In genomic region chr3:181710581-181711255, GRCh38 we compare ENCODE assay signal across 11 cellular contexts. TPM values are rescaled to one million over a fixed set of nuclear protein-coding genes. Genes with fewer than 3 reads are reported as not detected.
DNase-seq lines count a peak whose midpoint lies in the region; ATAC-seq, FAIRE-seq and TF ChIP-seq lines count a peak whose summit lies in the region.
"Had no signal": no experiment of that assay in that cellular context is flagged by ENCODE, and none has a peak within 500 bp of the region (broad histone marks: within the 10 kb centered on the region; RNA-seq: fewer than 3 reads in every experiment).

No MANE protein-coding gene starts in this region.

- H3K36me3 ChIP-seq in Caco-2 (ENCODE audit: control insufficient read depth, insufficient read depth, low read length) (no peaks in the 10 kb centered on the region), MM.1S (replicated peaks; ENCODE audit: insufficient read depth, low read length) (no peaks in the 10 kb centered on the region), HepG2 (replicated peaks in 1 of 2; ENCODE audit: control insufficient read depth in 1 of 2, insufficient read depth in 2 of 2, low read length in 2 of 2) (no peaks in the 10 kb centered on the region), brain microvascular endothelial cell (replicated peaks) (no peaks in the 10 kb centered on the region)

- 76% methylated on average over 24 of the region's 26 CpGs for WGBS in HepG2 (ENCODE audit: low lambda C conversion rate)

- FAIRE-seq in HepG2 (lab: Jason Lieb, UNC), result no peak
- FAIRE-seq: D721Med had no signal

- H3K4me3 ChIP-seq in Caco-2 (ENCODE audit: low read depth, low read length) (no peak overlapping the region), MM.1S (ENCODE audit: low read length) (peak overlapping the region; percentile 54), HepG2 (replicated peaks in 1 of 3; ENCODE audit: insufficient read depth in 1 of 3, low read depth in 2 of 3, low read length in 3 of 3) (no peak overlapping the region), brain microvascular endothelial cell (ENCODE audit: low read depth, low read length) (no peak overlapping the region)

- H3K27me3 ChIP-seq in Caco-2 (replicated peaks; ENCODE audit: control insufficient read depth, insufficient read depth, low read length) (no peaks in the 10 kb centered on the region), MM.1S (replicated peaks; ENCODE audit: insufficient read depth, low read length) (no peaks in the 10 kb centered on the region), HepG2 (ENCODE audit: control insufficient read depth in 1 of 2, insufficient read depth in 2 of 2, low read length in 2 of 2) (peaks cover 4 to 45% of the 10 kb centered on the region in 2 experiments; a peak in 3 of 5 replicates), brain microvascular endothelial cell (replicated peaks) (peaks cover 58% of the 10 kb centered on the region)

- DNase-seq in Caco-2 (no peak), MM.1S (peak; percentile 39), astrocyte of the hippocampus (ENCODE audit: low read depth, low spot score) (peak; percentile 83), HepG2 (ENCODE audit: low spot score) (no peak), brain microvascular endothelial cell (no peak), amniotic stem cell (lab: John Stamatoyannopoulos, UW) (no peak), NCI-H226 (no peak)
- no peak for DNase-seq in stimulated activated naive CD4-positive, alpha-beta T cell treated with Interleukin-2 at 50 U/mL for 16 hours (lab: John Stamatoyannopoulos, UW)

- H3K4me2 ChIP-seq in MM.1S (ENCODE audit: low read depth, low read length) (peak overlapping the region; percentile 78), HepG2 (ENCODE audit: low read depth, low read length) (peak overlapping the region; percentile 47; the same call in 1 of the 2 replicates)

- TF ChIP-seq EP300 in HepG2 (IDR thresholded peaks at IDR 0.05; ENCODE audit: low read depth in 2 of 2, low read length in 2 of 2), result no peak
- no peak for TF ChIP-seq EP300 in HepG2 (CRISPR knock-in tag; IDR thresholded peaks at IDR 0.05; ENCODE audit: borderline replicate concordance)

- POLR2A ChIA-PET in Caco-2 (lab: Charles Lee), result no interaction called here
- POLR2A ChIA-PET in HepG2 (lab: Yijun Ruan, JAX), result no interaction called here

- in situ Hi-C loops in HepG2 (cut with HindIII; ENCODE audit: extremely low pct_ligation_motif_present, low pct_unique_long_range_greater_than_20kb) (loop anchor here (25.0 kb wide), 1 partner anchor 777 kb away; no protein-coding TSS in a partner anchor), brain microvascular endothelial cell (cut with HindIII; ENCODE audit: low pct_ligation_motif_present, low sequenced_read_pairs) (loop anchor here (25.0 kb wide), 1 partner anchor 552 kb away; no protein-coding TSS in a partner anchor)

- H3K4me1 ChIP-seq in Caco-2 (peaks cover 16% of the 10 kb centered on the region), MM.1S (ENCODE audit: low read length) (peaks cover 7% of the 10 kb centered on the region), HepG2 (ENCODE audit: insufficient read depth, low read length) (peaks cover 11% of the 10 kb centered on the region; the same call in 1 of the 2 replicates)

- peaks cover 6% of the 10 kb centered on the region for H3K36me3 Mint-ChIP-seq in Caco-2 (ENCODE audit: insufficient read depth, unreplicated experiment)

- ATAC-seq in HepG2, result peak; percentile 17

- peaks cover 8% of the 10 kb centered on the region for H3K4me1 Mint-ChIP-seq in Caco-2 (ENCODE audit: low read depth, unreplicated experiment)

- H4K20me1 ChIP-seq in MM.1S (ENCODE audit: insufficient read depth, low read length) (no peaks in the 10 kb centered on the region), HepG2 (ENCODE audit: insufficient read depth, low read length) (no peaks in the 10 kb centered on the region)

- H3F3A ChIP-seq in MM.1S (ENCODE audit: insufficient read depth, low read length), result peaks cover 27% of the 10 kb centered on the region

- CTCF ChIA-PET in Caco-2 (lab: Charles Lee) (interaction anchor here (0.6 to 1.3 kb wide), 3 partner anchors 8 to 454 kb away, joined by 3 to 4 read pairs (median 3); no protein-coding TSS in a partner anchor), HepG2 (lab: Yijun Ruan, JAX; ENCODE audit: low intra/inter-chr PET ratio, low total read pairs) (interaction anchor here (1.3 to 2.5 kb wide), 4 partner anchors 547 to 973 kb away, joined by 5 to 23 read pairs (median 6); no protein-coding TSS in a partner anchor)

- H3K79me2 ChIP-seq in MM.1S (ENCODE audit: low read length) (peaks cover 31% of the 10 kb centered on the region), HepG2 (ENCODE audit: insufficient read depth, low read length) (no peaks in the 10 kb centered on the region)

- no peaks in the 10 kb centered on the region for H3K27me3 Mint-ChIP-seq in Caco-2 (ENCODE audit: insufficient read depth, unreplicated experiment)

- H3K9ac ChIP-seq in MM.1S (ENCODE audit: low read length), result peak overlapping the region; percentile 42; the same call in 1 of the 2 replicates
- H3K9ac ChIP-seq in HepG2 (ENCODE audit: insufficient read depth, low read depth, low read length), result no peak overlapping the region

- peak overlapping the region; percentile 69 for H3K27ac ChIP-seq in MM.1S (ENCODE audit: low read length)
- no peak overlapping the region for H3K27ac ChIP-seq in HepG2 (ENCODE audit: extremely low read length, insufficient read depth, low read length)
- no peak overlapping the region for H3K27ac ChIP-seq in brain microvascular endothelial cell

- H3K9me3 Mint-ChIP-seq in Caco-2 (ENCODE audit: unreplicated experiment), result no peaks in the 10 kb centered on the region
- H3K9me3 Mint-ChIP-seq: activated naive CD4-positive, alpha-beta T cell treated with anti-CD3 and anti-CD28 coated beads, Interleukin-2, amount 10 ng/mL, durations not matched to agents 7 days and 5 days; nephron had no signal

- H3K9me2 ChIP-seq in MM.1S (replicated peaks; ENCODE audit: insufficient read depth, low read length), result no peaks in the 10 kb centered on the region

- H3K4me3 Mint-ChIP-seq in Caco-2 (ENCODE audit: unreplicated experiment), result no peak overlapping the region
- H3K4me3 Mint-ChIP-seq: activated naive CD4-positive, alpha-beta T cell treated with anti-CD3 and anti-CD28 coated beads, Interleukin-2, amount 10 ng/mL, durations not matched to agents 7 days and 5 days had no signal

- H2AFZ ChIP-seq in MM.1S (ENCODE audit: low read length), result peak overlapping the region; percentile 64
- no peak overlapping the region for H2AFZ ChIP-seq in HepG2 (ENCODE audit: low read length)

- H3K27ac Mint-ChIP-seq in Caco-2 (ENCODE audit: unreplicated experiment), result no peak overlapping the region
- H3K27ac Mint-ChIP-seq: activated naive CD4-positive, alpha-beta T cell treated with anti-CD3 and anti-CD28 coated beads, Interleukin-2, amount 10 ng/mL, durations not matched to agents 7 days and 5 days had no signal

- no peaks in the 10 kb centered on the region for H3K9me3 ChIP-seq in Caco-2
- no peaks in the 10 kb centered on the region for H3K9me3 ChIP-seq in MM.1S (replicated peaks; ENCODE audit: insufficient read depth, low read length)
- H3K9me3 ChIP-seq in HepG2 (ENCODE audit: low read length), result no peaks in the 10 kb centered on the region

- intact Hi-C loops in Caco-2 (cut with micrococcal nuclease; ENCODE audit: unreplicated experiment), result loop anchor here (1.0 to 5.0 kb wide), 9 partner anchors 17 to 780 kb away; no protein-coding TSS in a partner anchor
- intact Hi-C loops in HepG2 (cut with micrococcal nuclease; ENCODE audit: unreplicated experiment), result loop anchor here (1.0 kb wide), 1 partner anchor 426 kb away; no protein-coding TSS in a partner anchor

- TF ChIP-seq RAD21 in HepG2 (CRISPR knock-in tag; IDR thresholded peaks at IDR 0.05), result no peak

- TF ChIP-seq CTCF in Caco-2 (IDR thresholded peaks at IDR 0.05; ENCODE audit: insufficient read depth in 1 of 2, low read depth in 1 of 2, low read length in 1 of 2, severe bottlenecking in 1 of 2, unreplicated experiment in 1 of 2) (no peak), MM.1S (IDR thresholded peaks at IDR 0.05; ENCODE audit: low read length) (no peak), HepG2 (CRISPR knock-in tag; IDR thresholded peaks at IDR 0.05) (no peak), brain microvascular endothelial cell (IDR thresholded peaks at IDR 0.05; ENCODE audit: low read depth, low read length, missing control alignments) (no peak)

- no peak for TF ChIP-seq POLR2A in HepG2 (IDR thresholded peaks at IDR 0.05; ENCODE audit: insufficient read depth in 1 of 2, low read depth in 2 of 2, low read length in 2 of 2)

- BruUV-seq in Caco-2 (replicated peaks; lab: Mats Ljungman, UMichigan) (TSS peak; percentile 47), HepG2 (replicated peaks; lab: Mats Ljungman, UMichigan) (no TSS peak)

TF ChIP-seq in HepG2, 621 proteins besides CTCF, POLR2A, EP300 and RAD21 (continues in another document):
- TF ChIP-seq SMARCC2 (IDR thresholded peaks at IDR 0.05) (no peak), JUND (CRISPR knock-in tag; IDR thresholded peaks at IDR 0.05) (no peak), MZF1 (CRISPR knock-in tag; IDR thresholded peaks at IDR 0.05; ENCODE audit: borderline replicate concordance) (no peak), REL (CRISPR knock-in tag; conservative IDR thresholded peaks at IDR 0.05) (no peak), ZNF614 (CRISPR knock-in tag; IDR thresholded peaks at IDR 0.05; ENCODE audit: borderline replicate concordance) (no peak)

RNA-seq across cellular contexts. Expression of gene SOX2, which starts 1.0 kb away (rescaled TPM):
- 33.4 and 34.1 TPM in 2 replicates for total RNA-seq in Caco-2 (2022)
- not detected in 2 replicates for total RNA-seq in HepG2 (2016; rRNA removed; fragmentation: Illumina TruSeq; extraction: Trizol)
- not detected in 2 replicates for total RNA-seq in HepG2 (2016; cell fraction: cytosol; rRNA removed; fragmentation: Illumina TruSeq; extraction: Trizol; ENCODE audit: low read depth)
- total RNA-seq in HepG2 (2016; cell fraction: insoluble cytoplasmic fraction; rRNA removed; fragmentation: Illumina TruSeq; extraction: Trizol), result not detected in 2 replicates
- not detected in 2 replicates for total RNA-seq in HepG2 (2016; cell fraction: membrane; rRNA removed; fragmentation: Illumina TruSeq; extraction: Trizol)
- total RNA-seq in HepG2 (2016; cell fraction: nucleus; rRNA removed; fragmentation: Illumina TruSeq; extraction: Trizol), result not detected in 2 replicates
- polyA plus RNA-seq in HepG2 (2011; rRNA removed), result not detected in 2 replicates
- polyA plus RNA-seq in HepG2 (2011; cell fraction: cytosol; rRNA removed), result not detected in 2 replicates
- polyA plus RNA-seq in HepG2 (2011; cell fraction: nucleus; rRNA removed), result 0.06 TPM in 1 of 2 replicates, not detected in the other
- not detected in 2 replicates for polyA plus RNA-seq in HepG2 (2012)
- not detected in 2 replicates for polyA plus RNA-seq in HepG2 (2016; cell fraction: cytosol; fragmentation: Illumina TruSeq; extraction: Trizol; ENCODE audit: low read depth)
- polyA plus RNA-seq in HepG2 (2016; cell fraction: insoluble cytoplasmic fraction; fragmentation: Illumina TruSeq; extraction: Trizol; ENCODE audit: low read depth), result not detected in 2 replicates
- polyA plus RNA-seq in HepG2 (2016; cell fraction: membrane; fragmentation: Illumina TruSeq; extraction: Trizol; ENCODE audit: low read depth), result not detected in 2 replicates
- not detected in 2 replicates for polyA plus RNA-seq in HepG2 (2016; cell fraction: nucleus; fragmentation: Illumina TruSeq; extraction: Trizol; ENCODE audit: insufficient read depth, low read depth)
- not detected in 2 replicates for polyA minus RNA-seq in HepG2 (2011; rRNA and poly(A)+ RNA removed; ENCODE audit: low replicate concordance)
- not detected in 2 replicates for polyA minus RNA-seq in HepG2 (2011; cell fraction: cytosol; rRNA and poly(A)+ RNA removed)
- polyA minus RNA-seq in HepG2 (2011; cell fraction: nucleus; rRNA and poly(A)+ RNA removed), result not detected in 2 replicates

Comparison
In these comparisons a context has a peak if more than half of its experiments do, and no peak if none do; other contexts are left out.
1. DNase-seq: peak in MM.1S (single experiment) and astrocyte of the hippocampus (single experiment); none in Caco-2 (0 of 2), HepG2 (single experiment), stimulated activated naive CD4-positive, alpha-beta T cell treated with Interleukin-2 at 50 U/mL for 16 hours (single experiment), brain microvascular endothelial cell (single experiment), amniotic stem cell (single experiment) and NCI-H226 (single experiment).
2. RNA of gene SOX2, which starts 1.0 kb away (total RNA-seq): 33.4 to 34.1 TPM in Caco-2; not detected in HepG2; every median in the first group is over 10 times any median in the second.